2 cellular contexts compared by ENCODE assay signal in genomic region chr2:173353556-173353955, GRCh38.
TF ChIP-seq lines count a peak whose summit lies in the region.

No MANE protein-coding gene starts in this region.

TF ChIP-seq in endothelial cell of umbilical vein, 7 proteins besides CTCF, POLR2A, EP300 and RAD21 (continued from another document):
- no peak for TF ChIP-seq MYC (IDR thresholded peaks at IDR 0.05; ENCODE audit: low read depth, low read length)

TF ChIP-seq in SK-N-SH treated with all-trans-retinoic acid at 6 μM for 48 hours, 23 proteins besides CTCF, POLR2A, EP300 and RAD21 (continued from another document):
- no peak for TF ChIP-seq POU6F1 (CRISPR knock-in tag; IDR thresholded peaks at IDR 0.05; ENCODE audit: borderline replicate concordance, low read depth)
- no peak for TF ChIP-seq GLIS3 (CRISPR knock-in tag; IDR thresholded peaks at IDR 0.05)
- no peak for TF ChIP-seq ISL1 (CRISPR knock-in tag; IDR thresholded peaks at IDR 0.05)
- no peak for TF ChIP-seq OSR1 (CRISPR knock-in tag; IDR thresholded peaks at IDR 0.05)
- TF ChIP-seq PPARA (CRISPR knock-in tag; IDR thresholded peaks at IDR 0.05; ENCODE audit: borderline replicate concordance), result no peak
- TF ChIP-seq ARNTL (CRISPR knock-in tag; IDR thresholded peaks at IDR 0.05; ENCODE audit: borderline replicate concordance, low read depth), result no peak
